In genomic region chr6:10404107-10404798, GRCh38 we compare ENCODE assay signal across 1 cellular context.
TF ChIP-seq lines count a peak whose summit lies in the region.

No MANE protein-coding gene starts in this region.

TF ChIP-seq in GM12878, 131 proteins besides CTCF, POLR2A, EP300 and RAD21 (continued from another document):
- TF ChIP-seq ZNF687 (IDR thresholded peaks at IDR 0.05) = peak; percentile 100
